1 cellular context compared by ENCODE assay signal in the genomic region with DNA sequence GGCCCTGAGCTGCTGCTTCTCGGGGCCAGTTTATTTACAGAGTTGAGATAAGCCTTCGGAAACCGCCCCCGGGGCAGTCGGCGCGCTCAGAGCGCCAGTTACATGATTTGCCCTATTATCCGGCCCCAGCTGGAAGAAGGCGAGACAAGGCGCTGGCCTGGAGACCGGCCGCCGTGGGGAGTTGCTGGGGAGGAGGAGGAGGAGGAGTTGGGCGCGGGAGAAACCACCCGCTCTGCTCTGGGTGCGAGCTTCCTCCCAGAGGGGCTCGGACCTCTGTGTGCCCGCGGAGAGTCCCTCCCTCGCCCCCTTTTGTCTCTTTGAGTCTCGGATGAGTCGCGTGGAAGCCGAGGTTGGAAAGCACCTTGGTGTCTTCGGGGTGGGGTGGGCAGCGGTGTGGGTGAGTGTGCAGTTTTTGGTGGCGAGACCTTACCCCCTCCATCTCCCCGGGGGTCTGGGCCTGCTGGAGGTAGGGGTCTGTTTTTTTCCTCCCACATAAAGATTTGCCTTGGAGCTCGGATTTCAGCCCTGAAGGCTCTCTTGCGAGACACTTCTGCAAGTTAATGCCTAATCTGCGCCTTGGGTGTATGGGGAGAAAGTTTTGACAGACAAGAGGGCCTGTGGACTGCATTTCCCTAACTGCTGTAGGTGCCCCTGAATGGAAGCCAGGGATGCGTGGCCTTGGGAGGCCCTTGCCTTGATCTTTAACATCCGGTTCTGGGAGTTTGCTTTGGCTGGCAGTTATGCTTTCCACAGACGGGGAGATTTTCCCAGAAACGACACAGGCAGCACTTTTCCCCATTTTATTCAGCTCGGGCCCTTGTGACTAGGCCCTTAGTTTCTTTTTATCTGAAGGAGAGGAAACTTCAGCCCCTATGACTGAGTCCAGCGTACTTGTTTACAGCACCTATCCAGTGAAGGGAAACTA.
A peak's percentile ranks its signal among the peaks of the same experiment; 100 is the strongest.
TF ChIP-seq lines count a peak whose summit lies in the region.

No MANE protein-coding gene starts in this region.

TF ChIP-seq in GM12878, 131 proteins besides CTCF, POLR2A, EP300 and RAD21 (continued from another document and continues in another):
- TF ChIP-seq, protein P1, sequence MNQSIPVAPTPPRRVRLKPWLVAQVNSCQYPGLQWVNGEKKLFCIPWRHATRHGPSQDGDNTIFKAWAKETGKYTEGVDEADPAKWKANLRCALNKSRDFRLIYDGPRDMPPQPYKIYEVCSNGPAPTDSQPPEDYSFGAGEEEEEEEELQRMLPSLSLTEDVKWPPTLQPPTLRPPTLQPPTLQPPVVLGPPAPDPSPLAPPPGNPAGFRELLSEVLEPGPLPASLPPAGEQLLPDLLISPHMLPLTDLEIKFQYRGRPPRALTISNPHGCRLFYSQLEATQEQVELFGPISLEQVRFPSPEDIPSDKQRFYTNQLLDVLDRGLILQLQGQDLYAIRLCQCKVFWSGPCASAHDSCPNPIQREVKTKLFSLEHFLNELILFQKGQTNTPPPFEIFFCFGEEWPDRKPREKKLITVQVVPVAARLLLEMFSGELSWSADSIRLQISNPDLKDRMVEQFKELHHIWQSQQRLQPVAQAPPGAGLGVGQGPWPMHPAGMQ (IDR thresholded peaks at IDR 0.05; ENCODE audit: borderline replicate concordance): no peak
- TF ChIP-seq POLR2AphosphoS5 (IDR thresholded peaks at IDR 0.05; ENCODE audit: low read length) (peak; percentile 66), POLR2AphosphoS2 (IDR thresholded peaks at IDR 0.05; ENCODE audit: low read depth, low read length) (no peak), SMAD5 (IDR thresholded peaks at IDR 0.05; ENCODE audit: low read depth) (no peak), KLF5 (IDR thresholded peaks at IDR 0.05; ENCODE audit: partially characterized antibody) (no peak), BHLHE40 (IDR thresholded peaks at IDR 0.05; ENCODE audit: borderline replicate concordance in 1 of 2, low read depth in 2 of 2, low read length in 1 of 2) (peak; percentile 5 to 37; a peak in 3 of 4 replicates), MTA2 (IDR thresholded peaks at IDR 0.05; ENCODE audit: low read depth) (0 out of 2 replicates have a peak, but pooled peaks have one; percentile 28), SPI1 (IDR thresholded peaks at IDR 0.05; ENCODE audit: borderline replicate concordance, insufficient read depth, low read depth, low read length) (no peak), ATF7 (IDR thresholded peaks at IDR 0.05; ENCODE audit: low read depth) (no peak), MYB (IDR thresholded peaks at IDR 0.05; ENCODE audit: borderline replicate concordance, low read depth, low read length) (no peak), IKZF2 (IDR thresholded peaks at IDR 0.05) (peak in 1 of 2 experiments; percentile 45; a peak in 1 of 4 replicates), SREBF1 (IDR thresholded peaks at IDR 0.05; ENCODE audit: low read length) (no peak), YY1 (IDR thresholded peaks at IDR 0.05; ENCODE audit: low read depth, low read length) (no peak)
- TF ChIP-seq, protein P2, sequence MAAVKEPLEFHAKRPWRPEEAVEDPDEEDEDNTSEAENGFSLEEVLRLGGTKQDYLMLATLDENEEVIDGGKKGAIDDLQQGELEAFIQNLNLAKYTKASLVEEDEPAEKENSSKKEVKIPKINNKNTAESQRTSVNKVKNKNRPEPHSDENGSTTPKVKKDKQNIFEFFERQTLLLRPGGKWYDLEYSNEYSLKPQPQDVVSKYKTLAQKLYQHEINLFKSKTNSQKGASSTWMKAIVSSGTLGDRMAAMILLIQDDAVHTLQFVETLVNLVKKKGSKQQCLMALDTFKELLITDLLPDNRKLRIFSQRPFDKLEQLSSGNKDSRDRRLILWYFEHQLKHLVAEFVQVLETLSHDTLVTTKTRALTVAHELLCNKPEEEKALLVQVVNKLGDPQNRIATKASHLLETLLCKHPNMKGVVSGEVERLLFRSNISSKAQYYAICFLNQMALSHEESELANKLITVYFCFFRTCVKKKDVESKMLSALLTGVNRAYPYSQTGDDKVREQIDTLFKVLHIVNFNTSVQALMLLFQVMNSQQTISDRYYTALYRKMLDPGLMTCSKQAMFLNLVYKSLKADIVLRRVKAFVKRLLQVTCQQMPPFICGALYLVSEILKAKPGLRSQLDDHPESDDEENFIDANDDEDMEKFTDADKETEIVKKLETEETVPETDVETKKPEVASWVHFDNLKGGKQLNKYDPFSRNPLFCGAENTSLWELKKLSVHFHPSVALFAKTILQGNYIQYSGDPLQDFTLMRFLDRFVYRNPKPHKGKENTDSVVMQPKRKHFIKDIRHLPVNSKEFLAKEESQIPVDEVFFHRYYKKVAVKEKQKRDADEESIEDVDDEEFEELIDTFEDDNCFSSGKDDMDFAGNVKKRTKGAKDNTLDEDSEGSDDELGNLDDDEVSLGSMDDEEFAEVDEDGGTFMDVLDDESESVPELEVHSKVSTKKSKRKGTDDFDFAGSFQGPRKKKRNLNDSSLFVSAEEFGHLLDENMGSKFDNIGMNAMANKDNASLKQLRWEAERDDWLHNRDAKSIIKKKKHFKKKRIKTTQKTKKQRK (IDR thresholded peaks at IDR 0.05; ENCODE audit: low read depth, low read length): no peak
- TF ChIP-seq, protein P3, sequence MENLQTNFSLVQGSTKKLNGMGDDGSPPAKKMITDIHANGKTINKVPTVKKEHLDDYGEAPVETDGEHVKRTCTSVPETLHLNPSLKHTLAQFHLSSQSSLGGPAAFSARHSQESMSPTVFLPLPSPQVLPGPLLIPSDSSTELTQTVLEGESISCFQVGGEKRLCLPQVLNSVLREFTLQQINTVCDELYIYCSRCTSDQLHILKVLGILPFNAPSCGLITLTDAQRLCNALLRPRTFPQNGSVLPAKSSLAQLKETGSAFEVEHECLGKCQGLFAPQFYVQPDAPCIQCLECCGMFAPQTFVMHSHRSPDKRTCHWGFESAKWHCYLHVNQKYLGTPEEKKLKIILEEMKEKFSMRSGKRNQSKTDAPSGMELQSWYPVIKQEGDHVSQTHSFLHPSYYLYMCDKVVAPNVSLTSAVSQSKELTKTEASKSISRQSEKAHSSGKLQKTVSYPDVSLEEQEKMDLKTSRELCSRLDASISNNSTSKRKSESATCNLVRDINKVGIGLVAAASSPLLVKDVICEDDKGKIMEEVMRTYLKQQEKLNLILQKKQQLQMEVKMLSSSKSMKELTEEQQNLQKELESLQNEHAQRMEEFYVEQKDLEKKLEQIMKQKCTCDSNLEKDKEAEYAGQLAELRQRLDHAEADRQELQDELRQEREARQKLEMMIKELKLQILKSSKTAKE (IDR thresholded peaks at IDR 0.05; ENCODE audit: low read depth, poor library complexity, severe bottlenecking): no peak
- TF ChIP-seq, protein P4, sequence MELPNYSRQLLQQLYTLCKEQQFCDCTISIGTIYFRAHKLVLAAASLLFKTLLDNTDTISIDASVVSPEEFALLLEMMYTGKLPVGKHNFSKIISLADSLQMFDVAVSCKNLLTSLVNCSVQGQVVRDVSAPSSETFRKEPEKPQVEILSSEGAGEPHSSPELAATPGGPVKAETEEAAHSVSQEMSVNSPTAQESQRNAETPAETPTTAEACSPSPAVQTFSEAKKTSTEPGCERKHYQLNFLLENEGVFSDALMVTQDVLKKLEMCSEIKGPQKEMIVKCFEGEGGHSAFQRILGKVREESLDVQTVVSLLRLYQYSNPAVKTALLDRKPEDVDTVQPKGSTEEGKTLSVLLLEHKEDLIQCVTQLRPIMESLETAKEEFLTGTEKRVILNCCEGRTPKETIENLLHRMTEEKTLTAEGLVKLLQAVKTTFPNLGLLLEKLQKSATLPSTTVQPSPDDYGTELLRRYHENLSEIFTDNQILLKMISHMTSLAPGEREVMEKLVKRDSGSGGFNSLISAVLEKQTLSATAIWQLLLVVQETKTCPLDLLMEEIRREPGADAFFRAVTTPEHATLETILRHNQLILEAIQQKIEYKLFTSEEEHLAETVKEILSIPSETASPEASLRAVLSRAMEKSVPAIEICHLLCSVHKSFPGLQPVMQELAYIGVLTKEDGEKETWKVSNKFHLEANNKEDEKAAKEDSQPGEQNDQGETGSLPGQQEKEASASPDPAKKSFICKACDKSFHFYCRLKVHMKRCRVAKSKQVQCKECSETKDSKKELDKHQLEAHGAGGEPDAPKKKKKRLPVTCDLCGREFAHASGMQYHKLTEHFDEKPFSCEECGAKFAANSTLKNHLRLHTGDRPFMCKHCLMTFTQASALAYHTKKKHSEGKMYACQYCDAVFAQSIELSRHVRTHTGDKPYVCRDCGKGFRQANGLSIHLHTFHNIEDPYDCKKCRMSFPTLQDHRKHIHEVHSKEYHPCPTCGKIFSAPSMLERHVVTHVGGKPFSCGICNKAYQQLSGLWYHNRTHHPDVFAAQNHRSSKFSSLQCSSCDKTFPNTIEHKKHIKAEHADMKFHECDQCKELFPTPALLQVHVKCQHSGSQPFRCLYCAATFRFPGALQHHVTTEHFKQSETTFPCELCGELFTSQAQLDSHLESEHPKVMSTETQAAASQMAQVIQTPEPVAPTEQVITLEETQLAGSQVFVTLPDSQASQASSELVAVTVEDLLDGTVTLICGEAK (IDR thresholded peaks at IDR 0.05; ENCODE audit: borderline replicate concordance): no peak
- TF ChIP-seq, protein P5, sequence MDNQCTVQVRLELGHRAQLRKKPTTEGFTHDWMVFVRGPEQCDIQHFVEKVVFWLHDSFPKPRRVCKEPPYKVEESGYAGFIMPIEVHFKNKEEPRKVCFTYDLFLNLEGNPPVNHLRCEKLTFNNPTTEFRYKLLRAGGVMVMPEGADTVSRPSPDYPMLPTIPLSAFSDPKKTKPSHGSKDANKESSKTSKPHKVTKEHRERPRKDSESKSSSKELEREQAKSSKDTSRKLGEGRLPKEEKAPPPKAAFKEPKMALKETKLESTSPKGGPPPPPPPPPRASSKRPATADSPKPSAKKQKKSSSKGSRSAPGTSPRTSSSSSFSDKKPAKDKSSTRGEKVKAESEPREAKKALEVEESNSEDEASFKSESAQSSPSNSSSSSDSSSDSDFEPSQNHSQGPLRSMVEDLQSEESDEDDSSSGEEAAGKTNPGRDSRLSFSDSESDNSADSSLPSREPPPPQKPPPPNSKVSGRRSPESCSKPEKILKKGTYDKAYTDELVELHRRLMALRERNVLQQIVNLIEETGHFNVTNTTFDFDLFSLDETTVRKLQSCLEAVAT (IDR thresholded peaks at IDR 0.05): peak; percentile 40; the same call in 1 of the 2 replicates
- TF ChIP-seq, protein P6, sequence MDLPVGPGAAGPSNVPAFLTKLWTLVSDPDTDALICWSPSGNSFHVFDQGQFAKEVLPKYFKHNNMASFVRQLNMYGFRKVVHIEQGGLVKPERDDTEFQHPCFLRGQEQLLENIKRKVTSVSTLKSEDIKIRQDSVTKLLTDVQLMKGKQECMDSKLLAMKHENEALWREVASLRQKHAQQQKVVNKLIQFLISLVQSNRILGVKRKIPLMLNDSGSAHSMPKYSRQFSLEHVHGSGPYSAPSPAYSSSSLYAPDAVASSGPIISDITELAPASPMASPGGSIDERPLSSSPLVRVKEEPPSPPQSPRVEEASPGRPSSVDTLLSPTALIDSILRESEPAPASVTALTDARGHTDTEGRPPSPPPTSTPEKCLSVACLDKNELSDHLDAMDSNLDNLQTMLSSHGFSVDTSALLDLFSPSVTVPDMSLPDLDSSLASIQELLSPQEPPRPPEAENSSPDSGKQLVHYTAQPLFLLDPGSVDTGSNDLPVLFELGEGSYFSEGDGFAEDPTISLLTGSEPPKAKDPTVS (IDR thresholded peaks at IDR 0.05; ENCODE audit: low read depth, low read length): no peak
- TF ChIP-seq, protein P7, sequence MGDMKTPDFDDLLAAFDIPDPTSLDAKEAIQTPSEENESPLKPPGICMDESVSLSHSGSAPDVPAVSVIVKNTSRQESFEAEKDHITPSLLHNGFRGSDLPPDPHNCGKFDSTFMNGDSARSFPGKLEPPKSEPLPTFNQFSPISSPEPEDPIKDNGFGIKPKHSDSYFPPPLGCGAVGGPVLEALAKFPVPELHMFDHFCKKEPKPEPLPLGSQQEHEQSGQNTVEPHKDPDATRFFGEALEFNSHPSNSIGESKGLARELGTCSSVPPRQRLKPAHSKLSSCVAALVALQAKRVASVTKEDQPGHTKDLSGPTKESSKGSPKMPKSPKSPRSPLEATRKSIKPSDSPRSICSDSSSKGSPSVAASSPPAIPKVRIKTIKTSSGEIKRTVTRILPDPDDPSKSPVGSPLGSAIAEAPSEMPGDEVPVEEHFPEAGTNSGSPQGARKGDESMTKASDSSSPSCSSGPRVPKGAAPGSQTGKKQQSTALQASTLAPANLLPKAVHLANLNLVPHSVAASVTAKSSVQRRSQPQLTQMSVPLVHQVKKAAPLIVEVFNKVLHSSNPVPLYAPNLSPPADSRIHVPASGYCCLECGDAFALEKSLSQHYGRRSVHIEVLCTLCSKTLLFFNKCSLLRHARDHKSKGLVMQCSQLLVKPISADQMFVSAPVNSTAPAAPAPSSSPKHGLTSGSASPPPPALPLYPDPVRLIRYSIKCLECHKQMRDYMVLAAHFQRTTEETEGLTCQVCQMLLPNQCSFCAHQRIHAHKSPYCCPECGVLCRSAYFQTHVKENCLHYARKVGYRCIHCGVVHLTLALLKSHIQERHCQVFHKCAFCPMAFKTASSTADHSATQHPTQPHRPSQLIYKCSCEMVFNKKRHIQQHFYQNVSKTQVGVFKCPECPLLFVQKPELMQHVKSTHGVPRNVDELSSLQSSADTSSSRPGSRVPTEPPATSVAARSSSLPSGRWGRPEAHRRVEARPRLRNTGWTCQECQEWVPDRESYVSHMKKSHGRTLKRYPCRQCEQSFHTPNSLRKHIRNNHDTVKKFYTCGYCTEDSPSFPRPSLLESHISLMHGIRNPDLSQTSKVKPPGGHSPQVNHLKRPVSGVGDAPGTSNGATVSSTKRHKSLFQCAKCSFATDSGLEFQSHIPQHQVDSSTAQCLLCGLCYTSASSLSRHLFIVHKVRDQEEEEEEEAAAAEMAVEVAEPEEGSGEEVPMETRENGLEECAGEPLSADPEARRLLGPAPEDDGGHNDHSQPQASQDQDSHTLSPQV (IDR thresholded peaks at IDR 0.05): no peak
- TF ChIP-seq, protein P8, sequence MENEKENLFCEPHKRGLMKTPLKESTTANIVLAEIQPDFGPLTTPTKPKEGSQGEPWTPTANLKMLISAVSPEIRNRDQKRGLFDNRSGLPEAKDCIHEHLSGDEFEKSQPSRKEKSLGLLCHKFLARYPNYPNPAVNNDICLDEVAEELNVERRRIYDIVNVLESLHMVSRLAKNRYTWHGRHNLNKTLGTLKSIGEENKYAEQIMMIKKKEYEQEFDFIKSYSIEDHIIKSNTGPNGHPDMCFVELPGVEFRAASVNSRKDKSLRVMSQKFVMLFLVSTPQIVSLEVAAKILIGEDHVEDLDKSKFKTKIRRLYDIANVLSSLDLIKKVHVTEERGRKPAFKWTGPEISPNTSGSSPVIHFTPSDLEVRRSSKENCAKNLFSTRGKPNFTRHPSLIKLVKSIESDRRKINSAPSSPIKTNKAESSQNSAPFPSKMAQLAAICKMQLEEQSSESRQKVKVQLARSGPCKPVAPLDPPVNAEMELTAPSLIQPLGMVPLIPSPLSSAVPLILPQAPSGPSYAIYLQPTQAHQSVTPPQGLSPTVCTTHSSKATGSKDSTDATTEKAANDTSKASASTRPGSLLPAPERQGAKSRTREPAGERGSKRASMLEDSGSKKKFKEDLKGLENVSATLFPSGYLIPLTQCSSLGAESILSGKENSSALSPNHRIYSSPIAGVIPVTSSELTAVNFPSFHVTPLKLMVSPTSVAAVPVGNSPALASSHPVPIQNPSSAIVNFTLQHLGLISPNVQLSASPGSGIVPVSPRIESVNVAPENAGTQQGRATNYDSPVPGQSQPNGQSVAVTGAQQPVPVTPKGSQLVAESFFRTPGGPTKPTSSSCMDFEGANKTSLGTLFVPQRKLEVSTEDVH (IDR thresholded peaks at IDR 0.05; ENCODE audit: low read depth, partially characterized antibody): no peak
